1 cellular context compared by ENCODE assay signal in the genomic region with DNA sequence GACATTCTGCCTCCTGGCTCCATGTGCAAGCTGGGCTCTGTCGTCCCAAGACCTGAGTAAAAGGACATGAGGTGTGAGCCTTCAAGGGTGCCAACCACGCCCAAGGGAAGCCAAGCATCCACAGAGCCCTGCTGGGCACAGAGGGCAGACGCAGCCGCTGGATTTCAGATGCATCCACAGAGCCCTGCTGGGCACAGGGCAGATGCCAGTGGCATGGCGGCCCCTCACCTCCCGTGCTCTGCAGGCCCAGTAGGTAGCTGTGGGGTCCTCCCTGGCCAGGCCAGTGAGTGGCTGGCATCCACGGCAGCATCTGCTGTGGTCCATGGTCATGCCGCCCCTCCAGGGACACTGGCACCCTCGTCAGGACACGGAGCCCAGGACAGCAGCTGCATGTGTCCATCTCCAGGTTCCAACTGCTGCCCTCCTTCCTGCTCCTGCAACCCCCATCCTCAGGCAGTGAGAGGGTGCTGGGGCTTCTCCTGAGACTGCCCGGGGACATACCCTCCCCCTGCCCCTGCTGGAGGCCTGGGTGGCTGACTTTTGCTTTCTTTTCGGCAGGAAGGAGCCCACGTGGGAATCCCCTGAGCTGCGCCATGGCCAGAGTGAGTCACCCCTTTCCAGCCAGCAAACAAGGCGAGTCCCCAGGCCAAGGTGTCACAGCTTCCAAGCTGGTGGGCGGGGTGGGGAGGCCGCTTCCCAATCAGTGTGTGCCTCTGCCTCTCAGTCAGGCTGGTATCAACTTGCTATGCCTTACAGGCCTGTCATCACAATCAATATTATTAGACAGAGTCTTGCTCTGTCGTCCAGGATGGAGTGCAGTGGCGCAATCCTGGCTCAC.
TF ChIP-seq lines count a peak whose summit lies in the region.

No MANE protein-coding gene starts in this region.

TF ChIP-seq in K562, 482 proteins besides CTCF, POLR2A, EP300 and RAD21 (continues in another document):
- no peak for TF ChIP-seq XRCC4 (IDR thresholded peaks at IDR 0.05; ENCODE audit: extremely low read depth, insufficient read depth, insufficient read length)
- TF ChIP-seq ILF3 (IDR thresholded peaks at IDR 0.05; ENCODE audit: borderline replicate concordance) = no peak
- peak in 1 of 2 experiments; percentile 75; a peak in 2 of 4 replicates for TF ChIP-seq SIN3A (IDR thresholded peaks at IDR 0.05; ENCODE audit: borderline replicate concordance in 2 of 2, control insufficient read depth in 1 of 2, low read depth in 2 of 2, low read length in 2 of 2)
- peak; percentile 74 for TF ChIP-seq CEBPB (tag; IDR thresholded peaks at IDR 0.05)
- no peak; the same call in 1 of the 2 replicates for TF ChIP-seq HCFC1 (IDR thresholded peaks at IDR 0.05; ENCODE audit: low read depth, low read length)
- no peak for TF ChIP-seq ZBTB1 (CRISPR knock-in tag; IDR thresholded peaks at IDR 0.05; ENCODE audit: borderline replicate concordance, low read depth)
- no peak for TF ChIP-seq CREB1 (IDR thresholded peaks at IDR 0.05)
- TF ChIP-seq CREB1 (CRISPR knock-in tag; IDR thresholded peaks at IDR 0.05) = 0 out of 2 replicates have a peak, but pooled peaks have one; percentile 35
- peak; percentile 96 for TF ChIP-seq ZBTB17 (CRISPR knock-in tag; IDR thresholded peaks at IDR 0.05)
- peak; percentile 81 for TF ChIP-seq MYC (IDR thresholded peaks at IDR 0.05; ENCODE audit: low read depth, low read length)
- no peak for TF ChIP-seq MYC (CRISPR knock-in tag; IDR thresholded peaks at IDR 0.05; ENCODE audit: borderline replicate concordance, low read depth)
- 0 out of 2 replicates have a peak, but pooled peaks have one; percentile 26 for TF ChIP-seq PHF21A (IDR thresholded peaks at IDR 0.05; ENCODE audit: borderline replicate concordance, low read depth)
- no peak for TF ChIP-seq MAFG (tag; conservative IDR thresholded peaks at IDR 0.05)
- TF ChIP-seq ZBTB2 (IDR thresholded peaks at IDR 0.05) = no peak
- no peak for TF ChIP-seq ZNF354B (CRISPR knock-in tag; IDR thresholded peaks at IDR 0.05)
- no peak for TF ChIP-seq ZNF324 (CRISPR knock-in tag; IDR thresholded peaks at IDR 0.05)
- 0 out of 2 replicates have a peak, but pooled peaks have one; percentile 55 for TF ChIP-seq ETS1 (conservative IDR thresholded peaks at IDR 0.05; ENCODE audit: control insufficient read depth, low read depth, low read length)
- TF ChIP-seq NR2F6 (CRISPR knock-in tag; IDR thresholded peaks at IDR 0.05) = 0 out of 2 replicates have a peak, but pooled peaks have one; percentile 25
- TF ChIP-seq HDAC1 (IDR thresholded peaks at IDR 0.05) = peak in 1 of 2 experiments; percentile 79; a peak in 2 of 4 replicates
- TF ChIP-seq RBBP5 (IDR thresholded peaks at IDR 0.05; ENCODE audit: borderline replicate concordance, insufficient read depth, low read length, poor library complexity, severe bottlenecking) = no peak
- TF ChIP-seq CGGBP1 (CRISPR knock-in tag; IDR thresholded peaks at IDR 0.05) = no peak
- TF ChIP-seq NR3C1 (CRISPR knock-in tag; IDR thresholded peaks at IDR 0.05) = no peak
- peak; percentile 95 for TF ChIP-seq JUN (IDR thresholded peaks at IDR 0.05; ENCODE audit: borderline replicate concordance, low read depth, low read length)
- peak; percentile 44; the same call in 1 of the 2 replicates for TF ChIP-seq JUN (CRISPR knock-in tag; IDR thresholded peaks at IDR 0.05; ENCODE audit: borderline replicate concordance)
- TF ChIP-seq, protein P1, sequence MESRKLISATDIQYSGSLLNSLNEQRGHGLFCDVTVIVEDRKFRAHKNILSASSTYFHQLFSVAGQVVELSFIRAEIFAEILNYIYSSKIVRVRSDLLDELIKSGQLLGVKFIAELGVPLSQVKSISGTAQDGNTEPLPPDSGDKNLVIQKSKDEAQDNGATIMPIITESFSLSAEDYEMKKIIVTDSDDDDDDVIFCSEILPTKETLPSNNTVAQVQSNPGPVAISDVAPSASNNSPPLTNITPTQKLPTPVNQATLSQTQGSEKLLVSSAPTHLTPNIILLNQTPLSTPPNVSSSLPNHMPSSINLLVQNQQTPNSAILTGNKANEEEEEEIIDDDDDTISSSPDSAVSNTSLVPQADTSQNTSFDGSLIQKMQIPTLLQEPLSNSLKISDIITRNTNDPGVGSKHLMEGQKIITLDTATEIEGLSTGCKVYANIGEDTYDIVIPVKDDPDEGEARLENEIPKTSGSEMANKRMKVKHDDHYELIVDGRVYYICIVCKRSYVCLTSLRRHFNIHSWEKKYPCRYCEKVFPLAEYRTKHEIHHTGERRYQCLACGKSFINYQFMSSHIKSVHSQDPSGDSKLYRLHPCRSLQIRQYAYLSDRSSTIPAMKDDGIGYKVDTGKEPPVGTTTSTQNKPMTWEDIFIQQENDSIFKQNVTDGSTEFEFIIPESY (CRISPR knock-in tag; IDR thresholded peaks at IDR 0.05) = peak; percentile 50; the same call in 1 of the 2 replicates
- peak; percentile 72 for TF ChIP-seq USF1 (CRISPR knock-in tag; IDR thresholded peaks at IDR 0.05)
- TF ChIP-seq POLR2B (IDR thresholded peaks at IDR 0.05; ENCODE audit: low read depth, partially characterized antibody) = peak; percentile 10
- peak; percentile 79 for TF ChIP-seq EGR1 (conservative IDR thresholded peaks at IDR 0.05)
- peak; percentile 66 for TF ChIP-seq EP400 (IDR thresholded peaks at IDR 0.05)
- 0 out of 2 replicates have a peak, but pooled peaks have one; percentile 10 for TF ChIP-seq ZFP91 (CRISPR knock-in tag; IDR thresholded peaks at IDR 0.05)
- TF ChIP-seq SMARCE1 (IDR thresholded peaks at IDR 0.05) = 0 out of 2 replicates have a peak, but pooled peaks have one; percentile 59
- TF ChIP-seq CREM (IDR thresholded peaks at IDR 0.05; ENCODE audit: low read depth) = peak; percentile 64; the same call in 1 of the 2 replicates
- no peak for TF ChIP-seq ZNF507 (tag; conservative IDR thresholded peaks at IDR 0.05)
- peak; percentile 73 to 77 for TF ChIP-seq NRF1 (conservative IDR thresholded peaks at IDR 0.05 in 1 of 2, IDR thresholded peaks at IDR 0.05 in 1 of 2)
- TF ChIP-seq, protein P2, sequence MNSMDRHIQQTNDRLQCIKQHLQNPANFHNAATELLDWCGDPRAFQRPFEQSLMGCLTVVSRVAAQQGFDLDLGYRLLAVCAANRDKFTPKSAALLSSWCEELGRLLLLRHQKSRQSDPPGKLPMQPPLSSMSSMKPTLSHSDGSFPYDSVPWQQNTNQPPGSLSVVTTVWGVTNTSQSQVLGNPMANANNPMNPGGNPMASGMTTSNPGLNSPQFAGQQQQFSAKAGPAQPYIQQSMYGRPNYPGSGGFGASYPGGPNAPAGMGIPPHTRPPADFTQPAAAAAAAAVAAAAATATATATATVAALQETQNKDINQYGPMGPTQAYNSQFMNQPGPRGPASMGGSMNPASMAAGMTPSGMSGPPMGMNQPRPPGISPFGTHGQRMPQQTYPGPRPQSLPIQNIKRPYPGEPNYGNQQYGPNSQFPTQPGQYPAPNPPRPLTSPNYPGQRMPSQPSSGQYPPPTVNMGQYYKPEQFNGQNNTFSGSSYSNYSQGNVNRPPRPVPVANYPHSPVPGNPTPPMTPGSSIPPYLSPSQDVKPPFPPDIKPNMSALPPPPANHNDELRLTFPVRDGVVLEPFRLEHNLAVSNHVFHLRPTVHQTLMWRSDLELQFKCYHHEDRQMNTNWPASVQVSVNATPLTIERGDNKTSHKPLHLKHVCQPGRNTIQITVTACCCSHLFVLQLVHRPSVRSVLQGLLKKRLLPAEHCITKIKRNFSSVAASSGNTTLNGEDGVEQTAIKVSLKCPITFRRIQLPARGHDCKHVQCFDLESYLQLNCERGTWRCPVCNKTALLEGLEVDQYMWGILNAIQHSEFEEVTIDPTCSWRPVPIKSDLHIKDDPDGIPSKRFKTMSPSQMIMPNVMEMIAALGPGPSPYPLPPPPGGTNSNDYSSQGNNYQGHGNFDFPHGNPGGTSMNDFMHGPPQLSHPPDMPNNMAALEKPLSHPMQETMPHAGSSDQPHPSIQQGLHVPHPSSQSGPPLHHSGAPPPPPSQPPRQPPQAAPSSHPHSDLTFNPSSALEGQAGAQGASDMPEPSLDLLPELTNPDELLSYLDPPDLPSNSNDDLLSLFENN (IDR thresholded peaks at IDR 0.05; ENCODE audit: low read depth in 2 of 2, low read length in 2 of 2) = peak in 1 of 2 experiments; percentile 62; a peak in 2 of 4 replicates
- TF ChIP-seq NKRF (IDR thresholded peaks at IDR 0.05; ENCODE audit: borderline replicate concordance) = peak; percentile 71; the same call in 1 of the 2 replicates
- TF ChIP-seq DPF2 (IDR thresholded peaks at IDR 0.05) = 0 out of 2 replicates have a peak, but pooled peaks have one; percentile 15
- TF ChIP-seq MXD1 (CRISPR knock-in tag; IDR thresholded peaks at IDR 0.05; ENCODE audit: borderline replicate concordance, poor library complexity, severe bottlenecking) = peak; percentile 74
